Comparison of ENCODE assay signal across 9 cellular contexts in the genomic region with DNA sequence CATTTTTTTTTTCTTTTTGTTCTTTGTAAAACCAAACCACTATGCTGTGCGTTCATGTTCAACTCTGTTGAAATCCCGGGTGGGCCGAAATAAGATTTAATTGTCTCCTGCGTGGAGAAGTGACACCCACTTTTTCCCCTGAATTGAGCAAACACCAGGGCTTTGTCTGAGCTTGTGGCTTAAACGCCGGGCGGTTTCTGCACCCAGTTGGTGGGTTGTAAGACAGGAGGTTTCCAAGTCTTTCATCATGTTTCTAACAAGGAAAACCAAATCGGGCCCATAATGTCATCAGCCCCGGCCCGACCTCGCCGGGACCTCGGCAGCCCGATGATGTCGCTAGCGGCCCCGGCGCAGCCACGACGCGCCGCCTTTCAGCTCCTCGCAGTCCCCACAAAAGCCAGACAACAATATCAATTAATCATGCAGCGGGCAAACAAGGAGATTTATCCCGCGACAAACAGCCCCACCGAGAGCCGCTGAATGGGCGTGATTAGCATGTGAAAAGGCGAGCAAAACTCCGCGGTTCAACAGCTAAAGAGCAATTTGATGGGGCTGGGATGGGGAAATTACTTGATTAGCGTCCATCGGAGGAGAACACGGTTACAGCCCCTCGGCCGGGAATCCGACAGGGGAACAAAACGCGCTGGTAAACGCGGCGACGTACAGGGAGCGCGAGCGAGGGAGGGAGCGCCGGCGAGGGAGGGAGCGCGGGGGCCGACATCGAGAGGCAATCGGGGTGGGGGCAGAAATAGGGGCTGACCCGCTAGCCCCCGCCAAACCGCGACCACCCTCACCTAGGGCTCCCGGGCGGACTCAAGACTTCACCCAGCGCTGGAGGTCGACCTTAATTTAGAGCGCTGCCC. TPM values are rescaled to one million over a fixed set of nuclear protein-coding genes. Genes with fewer than 3 reads are reported as not detected.
A peak's percentile ranks its signal among the peaks of the same experiment; 100 is the strongest.
DNase-seq lines count a peak whose midpoint lies in the region; ATAC-seq and TF ChIP-seq lines count a peak whose summit lies in the region.
"Had no signal": no experiment of that assay in that cellular context is flagged by ENCODE, and none has a peak within 500 bp of the region (broad histone marks: within the 10 kb centered on the region; RNA-seq: fewer than 3 reads in every experiment).

No MANE protein-coding gene starts in this region.

- H3K9ac ChIP-seq in HUES6 (ENCODE audit: low read length), result peak overlapping the region; percentile 84

- H3K27ac Mint-ChIP-seq in CD4-positive, CD25-positive, alpha-beta regulatory T cell, result peak overlapping the region in 2 of 3 donors; percentile 68 to 86
- H3K27ac Mint-ChIP-seq in activated CD4-positive, alpha-beta memory T cell treated with anti-CD3 and anti-CD28 coated beads for 36 hours, result peak overlapping the region; percentile 63

- H3K4me3 ChIP-seq in CD4-positive, CD25-positive, alpha-beta regulatory T cell (ENCODE audit: low read depth, low read length), result peak overlapping the region; percentile 84
- H3K4me3 ChIP-seq in HUES6 (ENCODE audit: low read depth, low read length) (peak overlapping the region; percentile 73), left ventricle myocardium inferior (peak overlapping the region; percentile 62), gastrocnemius medialis (peak overlapping the region; percentile 43 to 59 (median 46))

- TF ChIP-seq POLR2A in gastrocnemius medialis (IDR thresholded peaks at IDR 0.05), result no peak

- no peak for TF ChIP-seq CTCF in left ventricle myocardium inferior (IDR thresholded peaks at IDR 0.05; ENCODE audit: borderline replicate concordance)
- no peak for TF ChIP-seq CTCF in gastrocnemius medialis (IDR thresholded peaks at IDR 0.05 in 4 of 5, conservative IDR thresholded peaks at IDR 0.05 in 1 of 5)

- peaks cover 4% of the 10 kb centered on the region for H3K36me3 Mint-ChIP-seq in CD4-positive, CD25-positive, alpha-beta regulatory T cell
- H3K36me3 Mint-ChIP-seq in activated CD4-positive, alpha-beta memory T cell treated with anti-CD3 and anti-CD28 coated beads for 36 hours, result no peaks in the 10 kb centered on the region

- in situ Hi-C loops in gastrocnemius medialis (cut with MboI; ENCODE audit: low sequenced_read_pairs in 4 of 4) (no loop called here), ACHN (cut with HindIII; ENCODE audit: low pct_ligation_motif_present, low pct_unique_long_range_greater_than_20kb, low sequenced_read_pairs) (no loop called here)

- H3K9me3 ChIP-seq in CD4-positive, CD25-positive, alpha-beta regulatory T cell (ENCODE audit: control insufficient read depth in 2 of 2, low read length in 2 of 2), result no peaks in the 10 kb centered on the region
- H3K9me3 ChIP-seq in HUES6 (ENCODE audit: control insufficient read depth, insufficient read depth, low read depth, low read length) (no peaks in the 10 kb centered on the region), left ventricle myocardium inferior (replicated peaks) (no peaks in the 10 kb centered on the region), gastrocnemius medialis (no peaks in the 10 kb centered on the region)

- no peak overlapping the region for H3K27ac ChIP-seq in CD4-positive, CD25-positive, alpha-beta regulatory T cell (ENCODE audit: insufficient read depth, low read length, poor library complexity, severe bottlenecking)
- peak overlapping the region; percentile 47; the same call in 1 of the 2 replicates for H3K27ac ChIP-seq in HUES6 (ENCODE audit: low read depth, low read length)
- H3K27ac ChIP-seq in left ventricle myocardium inferior (replicated peaks), result no peak overlapping the region
- H3K27ac ChIP-seq in gastrocnemius medialis, result peak overlapping the region; percentile 4 to 55 (median 37)

- POLR2A ChIA-PET in activated CD4-positive, alpha-beta memory T cell treated with anti-CD3 and anti-CD28 coated beads for 36 hours (lab: Charles Lee), result interaction anchor here (1.1 kb wide), 1 partner anchor 29 kb away, joined by 3 read pairs; no protein-coding TSS in a partner anchor

- peaks cover 85% of the 10 kb centered on the region for H3K27me3 Mint-ChIP-seq in CD4-positive, CD25-positive, alpha-beta regulatory T cell
- peaks cover 71% of the 10 kb centered on the region for H3K27me3 Mint-ChIP-seq in activated CD4-positive, alpha-beta memory T cell treated with anti-CD3 and anti-CD28 coated beads for 36 hours

- H3K27me3 ChIP-seq in CD4-positive, CD25-positive, alpha-beta regulatory T cell (ENCODE audit: control insufficient read depth, insufficient read depth, low read length), result peaks cover 48% of the 10 kb centered on the region
- peaks cover 95% of the 10 kb centered on the region for H3K27me3 ChIP-seq in HUES6 (ENCODE audit: control insufficient read depth, insufficient read depth, low read length)
- peaks cover 100% of the 10 kb centered on the region for H3K27me3 ChIP-seq in left ventricle myocardium inferior (ENCODE audit: low read depth)
- peaks cover 75 to 91% (median 88%) of the 10 kb centered on the region in 3 donors for H3K27me3 ChIP-seq in gastrocnemius medialis

- DNase-seq in CD4-positive, CD25-positive, alpha-beta regulatory T cell, result peak in 1 of 3 donors; percentile 30
- DNase-seq in activated CD4-positive, alpha-beta memory T cell treated with anti-CD3 and anti-CD28 coated beads for 36 hours, result peak; percentile 50
- DNase-seq in left ventricle myocardium inferior, result no peak
- no peak for DNase-seq in gastrocnemius medialis
- no peak for DNase-seq in ACHN

- no peaks in the 10 kb centered on the region for H3K36me3 ChIP-seq in CD4-positive, CD25-positive, alpha-beta regulatory T cell (ENCODE audit: control insufficient read depth, insufficient read depth, low read length)
- H3K36me3 ChIP-seq in HUES6 (ENCODE audit: control insufficient read depth, insufficient read depth, low read length), result no peaks in the 10 kb centered on the region
- H3K36me3 ChIP-seq in left ventricle myocardium inferior, result no peaks in the 10 kb centered on the region
- H3K36me3 ChIP-seq in gastrocnemius medialis, result no peaks in the 10 kb centered on the region

- H3K4me3 Mint-ChIP-seq in CD4-positive, CD25-positive, alpha-beta regulatory T cell, result peak overlapping the region; percentile 89 to 95 (median 90)
- peak overlapping the region; percentile 74 for H3K4me3 Mint-ChIP-seq in activated CD4-positive, alpha-beta memory T cell treated with anti-CD3 and anti-CD28 coated beads for 36 hours

- intact Hi-C loops in activated CD4-positive, alpha-beta memory T cell treated with anti-CD3 and anti-CD28 coated beads for 36 hours (cut with micrococcal nuclease), result loop anchor here (1.0 to 5.0 kb wide), 3 partner anchors 24 to 601 kb away; a partner anchor contains a TSS
- intact Hi-C loops in left ventricle myocardium inferior (cut with micrococcal nuclease), result no loop called here
- intact Hi-C loops in gastrocnemius medialis (cut with DNase I; ENCODE audit: low total_unique reads), result loop anchor here (10.0 kb wide), 1 partner anchor 404 kb away; no protein-coding TSS in a partner anchor

- peaks cover 0 to 10% (median 0%) of the 10 kb centered on the region in 7 donors for H3K9me3 Mint-ChIP-seq in CD4-positive, CD25-positive, alpha-beta regulatory T cell
- no peaks in the 10 kb centered on the region for H3K9me3 Mint-ChIP-seq in activated CD4-positive, alpha-beta memory T cell treated with anti-CD3 and anti-CD28 coated beads for 36 hours

- no peak for ATAC-seq in CD4-positive, CD25-positive, alpha-beta regulatory T cell (ENCODE audit: low read depth in 2 of 2)
- ATAC-seq in gastrocnemius medialis (no peak), GM18907 (IDR thresholded peaks at IDR 0.05; ENCODE audit: unreplicated experiment) (no peak), GM21737 (IDR thresholded peaks at IDR 0.05; ENCODE audit: unreplicated experiment) (no peak)
- ATAC-seq: HCT116 had no signal

- CTCF ChIA-PET in activated CD4-positive, alpha-beta memory T cell treated with anti-CD3 and anti-CD28 coated beads for 36 hours (lab: Charles Lee), result interaction anchor here (0.9 to 3.2 kb wide), 7 partner anchors 25 to 417 kb away, joined by 3 to 17 read pairs (median 3); a partner anchor contains a TSS

- peaks cover 12 to 57% (median 24%) of the 10 kb centered on the region in 4 donors for H3K4me1 Mint-ChIP-seq in CD4-positive, CD25-positive, alpha-beta regulatory T cell
- peaks cover 30% of the 10 kb centered on the region for H3K4me1 Mint-ChIP-seq in activated CD4-positive, alpha-beta memory T cell treated with anti-CD3 and anti-CD28 coated beads for 36 hours (ENCODE audit: low read depth)

- H3K4me1 ChIP-seq in CD4-positive, CD25-positive, alpha-beta regulatory T cell (ENCODE audit: control insufficient read depth, insufficient read depth, low read length, poor library complexity, severe bottlenecking), result peaks cover 60% of the 10 kb centered on the region
- H3K4me1 ChIP-seq in HUES6 (ENCODE audit: control insufficient read depth, insufficient read depth, low read length) (peaks cover 35% of the 10 kb centered on the region), left ventricle myocardium inferior (peaks cover 48% of the 10 kb centered on the region), gastrocnemius medialis (peaks cover 16 to 51% of the 10 kb centered on the region in 2 donors)

RNA-seq across cellular contexts. Expression of a gene that starts 5.3 kb away (rescaled TPM):
- not detected for total RNA-seq in CD4-positive, CD25-positive, alpha-beta regulatory T cell
- polyA plus RNA-seq in CD4-positive, CD25-positive, alpha-beta regulatory T cell, result under 1 TPM in 1 of 4 donors, not detected in 3; 0.30 TPM
- total RNA-seq in activated CD4-positive, alpha-beta memory T cell treated with anti-CD3 and anti-CD28 coated beads for 36 hours, result not detected
- total RNA-seq in left ventricle myocardium inferior (not detected), gastrocnemius medialis (not detected)

RNA-seq across cellular contexts. Expression of a gene that starts 25.1 kb away (rescaled TPM):
- 32.8 TPM for total RNA-seq in CD4-positive, CD25-positive, alpha-beta regulatory T cell
- polyA plus RNA-seq in CD4-positive, CD25-positive, alpha-beta regulatory T cell, result 10 to 100 TPM; 16.8 to 23.9 (median 18.9) TPM
- 10 to 100 TPM; 13.3 to 13.5 TPM for total RNA-seq in activated CD4-positive, alpha-beta memory T cell treated with anti-CD3 and anti-CD28 coated beads for 36 hours
- total RNA-seq in left ventricle myocardium inferior (42.3 TPM), gastrocnemius medialis (10 to 100 TPM; 21.1 to 66.6 (median 34.6) TPM)

Comparison
In these comparisons a context has a peak if more than half of its experiments do, and no peak if none do; other contexts are left out.
1. H3K27ac ChIP-seq: peak in HUES6 (single experiment) and gastrocnemius medialis (4 of 4); none in CD4-positive, CD25-positive, alpha-beta regulatory T cell (single experiment) and left ventricle myocardium inferior (single experiment).
2. Peak in every context shown above with its lines, with median percentiles within 50 percentile points of each other: H3K4me3 ChIP-seq.